In genomic region chr2:78707776-78708386, GRCh38 we compare ENCODE assay signal across 21 cellular contexts.
A peak's percentile ranks its signal among the peaks of the same experiment; 100 is the strongest.
DNase-seq lines count a peak whose midpoint lies in the region; ATAC-seq, FAIRE-seq and TF ChIP-seq lines count a peak whose summit lies in the region.
"Had no signal": no experiment of that assay in that cellular context is flagged by ENCODE, and none has a peak within 500 bp of the region (broad histone marks: within the 10 kb centered on the region; RNA-seq: fewer than 3 reads in every experiment).

No MANE protein-coding gene starts in this region.

- H4K20me1 ChIP-seq in K562 (replicated peaks; ENCODE audit: control insufficient read depth, insufficient read depth, low read length), result no peaks in the 10 kb centered on the region
- H4K20me1 ChIP-seq: BLaER1 treated with 17β-estradiol and CSF1 and Interleukin-3, amounts not matched to agents 10 nM and 100 nM had no signal

- no peak overlapping the region for H3K9ac ChIP-seq in K562 (ENCODE audit: insufficient read depth in 1 of 2, low read depth in 2 of 2, low read length in 2 of 2)
- H3K9ac ChIP-seq: BLaER1 treated with 17β-estradiol and CSF1 and Interleukin-3, amounts not matched to agents 10 nM and 100 nM; KMS-11 had no signal

- DNase-seq in NOMO-1 (lab: John Stamatoyannopoulos, UW; ENCODE audit: unreplicated experiment in 2 of 2) (peak; percentile 37 to 73), NOMO-1 treated with dmso at 0.1 percent for 144 hours (lab: John Stamatoyannopoulos, UW; ENCODE audit: unreplicated experiment) (no peak), NCI-H82 (lab: John Stamatoyannopoulos, UW) (peak; percentile 64), K562 (ENCODE audit: extremely low read depth in 1 of 4, low spot score in 3 of 4) (no peak), NCI-H345 (lab: John Stamatoyannopoulos, UW) (no peak), SJCRH30 (no peak), NCI-H2081 treated with DMSO at 0.1 percent for 48 hours (lab: John Stamatoyannopoulos, UW) (no peak)
- DNase-seq in stimulated activated CD8-positive, alpha-beta memory T cell treated with anti-CD3 and anti-CD28 coated beads, Interleukin-4, amount 100 ng/mL, for 48 hours, result no peak
- DNase-seq: Calu3; CD8-positive, alpha-beta T cell; GOT3; NCI-H1436 treated with DMSO at 0.1 percent for 48 hours; NCI-H2029; NCI-H774; T-helper 1 cell had no signal

- no peak for TF ChIP-seq RAD21 in K562 (CRISPR knock-in tag; conservative IDR thresholded peaks at IDR 0.05 in 1 of 2, IDR thresholded peaks at IDR 0.05 in 1 of 2)

- no TSS peak for BruUV-seq in K562 (replicated peaks; lab: Mats Ljungman, UMichigan)

- no peak for ATAC-seq in K562
- ATAC-seq: CD8-positive, alpha-beta T cell; Right ventricle myocardium inferior had no signal

- H2AFZ ChIP-seq in K562 (ENCODE audit: low read depth, low read length), result no peak overlapping the region

- H3K9me1 ChIP-seq in K562 (ENCODE audit: control insufficient read depth, insufficient read depth, low read length), result no peaks in the 10 kb centered on the region

- no peaks in the 10 kb centered on the region for H3K27me3 ChIP-seq in K562 (ENCODE audit: control insufficient read depth in 2 of 2, insufficient read depth in 2 of 2, low read length in 2 of 2)
- no peaks in the 10 kb centered on the region for H3K27me3 ChIP-seq in SJCRH30
- H3K27me3 ChIP-seq: BLaER1 treated with 17β-estradiol and CSF1 and Interleukin-3, amounts not matched to agents 10 nM and 100 nM had no signal

- no peak for FAIRE-seq in K562 (lab: Jason Lieb, UNC)
- FAIRE-seq: A204.1, GM12892, RCC 7860 had no signal

- H3K36me3 ChIP-seq in K562 (ENCODE audit: control insufficient read depth, insufficient read depth, low read length) (no peaks in the 10 kb centered on the region), SJCRH30 (no peaks in the 10 kb centered on the region)
- H3K36me3 ChIP-seq: BLaER1 treated with 17β-estradiol and CSF1 and Interleukin-3, amounts not matched to agents 10 nM and 100 nM had no signal

- POLR2A ChIA-PET in K562 (lab: Yijun Ruan, JAX), result no interaction called here

- H3K27ac ChIP-seq in K562 (ENCODE audit: extremely low read depth, low read depth, low read length) (no peak overlapping the region), SJCRH30 (no peak overlapping the region)
- H3K27ac ChIP-seq: BLaER1 treated with 17β-estradiol and CSF1 and Interleukin-3, amounts not matched to agents 10 nM and 100 nM; KMS-11 had no signal

- no peak for TF ChIP-seq POLR2A in K562 (conservative IDR thresholded peaks at IDR 0.05)

- no peak overlapping the region for H3K4me2 ChIP-seq in K562 (ENCODE audit: insufficient read depth, low read length)
- H3K4me2 ChIP-seq: KMS-11 had no signal

- no peaks in the 10 kb centered on the region for H3K79me2 ChIP-seq in K562 (ENCODE audit: control insufficient read depth, insufficient read depth, low read length)

- H3K9me3 ChIP-seq in K562 (replicated peaks; ENCODE audit: control insufficient read depth, insufficient read depth, low read depth, low read length) (no peaks in the 10 kb centered on the region), SJCRH30 (replicated peaks) (no peaks in the 10 kb centered on the region)
- H3K9me3 ChIP-seq: BLaER1 treated with 17β-estradiol and CSF1 and Interleukin-3, amounts not matched to agents 10 nM and 100 nM had no signal

- intact Hi-C loops in K562 (cut with micrococcal nuclease), result no loop called here

- CTCF ChIA-PET in K562 (lab: Yijun Ruan, JAX; ENCODE audit: low intra/inter-chr PET ratio), result no interaction called here

- H3K4me3 ChIP-seq in K562, result no peak overlapping the region
- no peak overlapping the region for H3K4me3 ChIP-seq in SJCRH30
- H3K4me3 ChIP-seq: BLaER1 treated with 17β-estradiol and CSF1 and Interleukin-3, amounts not matched to agents 10 nM and 100 nM had no signal

- no peak for TF ChIP-seq CTCF in K562 (IDR thresholded peaks at IDR 0.05 in 2 of 3, conservative IDR thresholded peaks at IDR 0.05 in 1 of 3; ENCODE audit: insufficient read depth in 2 of 3, low read depth in 1 of 3, low read length in 3 of 3)

- H3K4me1 ChIP-seq in K562 (replicated peaks in 1 of 2; ENCODE audit: control insufficient read depth in 2 of 2, insufficient read depth in 2 of 2, low read length in 2 of 2), result no peaks in the 10 kb centered on the region
- H3K4me1 ChIP-seq in SJCRH30, result no peaks in the 10 kb centered on the region

- in situ Hi-C loops in K562 (cut with MboI), result no loop called here

- TF ChIP-seq EP300 in K562 (IDR thresholded peaks at IDR 0.05; ENCODE audit: low read length), result no peak

TF ChIP-seq in K562, 482 proteins besides CTCF, POLR2A, EP300 and RAD21:
- TF ChIP-seq USF2 (CRISPR knock-in tag; IDR thresholded peaks at IDR 0.05) (no peak), ZNF316 (IDR thresholded peaks at IDR 0.05) (peak; percentile 64), ZBTB43 (CRISPR knock-in tag; IDR thresholded peaks at IDR 0.05) (no peak), C11orf30 (IDR thresholded peaks at IDR 0.05; ENCODE audit: low read depth) (peak; percentile 54; the same call in 1 of the 2 replicates), CTBP1 (IDR thresholded peaks at IDR 0.05; ENCODE audit: borderline replicate concordance) (no peak), BDP1 (IDR thresholded peaks at IDR 0.05; ENCODE audit: insufficient read depth, insufficient read length) (no peak), FOXP4 (CRISPR knock-in tag; IDR thresholded peaks at IDR 0.05; ENCODE audit: borderline replicate concordance) (no peak), MAFF (IDR thresholded peaks at IDR 0.05; ENCODE audit: low read length) (peak; percentile 38), SMAD3 (CRISPR knock-in tag; conservative IDR thresholded peaks at IDR 0.05) (no peak), MAFG (tag; conservative IDR thresholded peaks at IDR 0.05) (peak; percentile 38; the same call in 1 of the 2 replicates), ZNF695 (CRISPR knock-in tag; IDR thresholded peaks at IDR 0.05) (no peak), ARHGAP35 (IDR thresholded peaks at IDR 0.05; ENCODE audit: partially characterized antibody) (no peak), NCOA4 (IDR thresholded peaks at IDR 0.05; ENCODE audit: partially characterized antibody) (no peak), NR1H2 (CRISPR knock-in tag; IDR thresholded peaks at IDR 0.05) (no peak), NFATC3 (IDR thresholded peaks at IDR 0.05) (no peak), SRSF3 (IDR thresholded peaks at IDR 0.05; ENCODE audit: insufficient read depth, low read length) (no peak), MAFK (IDR thresholded peaks at IDR 0.05; ENCODE audit: low read length) (peak; percentile 52; the same call in 1 of the 2 replicates)

Comparison
In these comparisons a context has a peak if more than half of its experiments do, and no peak if none do; other contexts are left out.
1. DNase-seq: peak in NOMO-1 (2 of 2) and NCI-H82 (single experiment); none in NOMO-1 treated with dmso at 0.1 percent for 144 hours (single experiment), K562 (0 of 4), NCI-H345 (single experiment), stimulated activated CD8-positive, alpha-beta memory T cell treated with anti-CD3 and anti-CD28 coated beads, Interleukin-4, amount 100 ng/mL, for 48 hours (single experiment), SJCRH30 (0 of 2) and NCI-H2081 treated with DMSO at 0.1 percent for 48 hours (single experiment).